In genomic region chr7:4693152-4693551, GRCh38 we compare ENCODE assay signal across 24 cellular contexts. TPM values are rescaled to one million over a fixed set of nuclear protein-coding genes. Genes with fewer than 3 reads are reported as not detected.
A peak's percentile ranks its signal among the peaks of the same experiment; 100 is the strongest.
DNase-seq lines count a peak whose midpoint lies in the region; ATAC-seq, FAIRE-seq and TF ChIP-seq lines count a peak whose summit lies in the region.
"Had no signal": no experiment of that assay in that cellular context is flagged by ENCODE, and none has a peak within 500 bp of the region (broad histone marks: within the 10 kb centered on the region; RNA-seq: fewer than 3 reads in every experiment).

No MANE protein-coding gene starts in this region.

- no peaks in the 10 kb centered on the region for H3K27me3 ChIP-seq in adrenal gland
- H3K27me3 ChIP-seq in pancreas = no peaks in the 10 kb centered on the region
- H3K27me3 ChIP-seq: cardiac muscle cell, dorsolateral prefrontal cortex had no signal

- H3K4me3 ChIP-seq in adrenal gland (no peak overlapping the region), pancreas (no peak overlapping the region), urinary bladder (ENCODE audit: low read depth, low read length) (no peak overlapping the region)
- H3K4me3 ChIP-seq: cardiac muscle cell, GM12878 had no signal

- DNase-seq in activated T-cell treated with anti-CD3 and anti-CD28 coated beads, Interleukin-2, amount 50 U/mL, for 24 hours = no peak
- DNase-seq in activated T-cell treated with anti-CD3 and anti-CD28 coated beads for 4 hours (no peak), adrenal gland (no peak), pancreas (no peak), SIG-M5 treated with dmso at 0.1 percent for 504 hours (lab: John Stamatoyannopoulos, UW; ENCODE audit: unreplicated experiment) (no peak)
- DNase-seq in stimulated activated CD4-positive, alpha-beta T cell treated with anti-CD3 and anti-CD28 coated beads, Interleukin-1b, Interleukin-23, amount 100 ng/mL, for 48 hours = no peak
- DNase-seq: activated CD4-positive, alpha-beta T cell treated with anti-CD3 and anti-CD28 coated beads for 36 hours; activated effector memory CD4-positive, alpha-beta T cell treated with anti-CD3 and anti-CD28 coated beads, Interleukin-2, amount 50 U/mL, for 16 hours; dorsolateral prefrontal cortex; GF-D8; MM.1S; naive B cell; NCI-H2227 treated with DMSO at 0.1 percent for 48 hours; NCI-H82; SK-N-SH; T1000 had no signal

- peak; percentile 34 for FAIRE-seq in pancreas (lab: Jason Lieb, UNC)
- FAIRE-seq: GM12878 had no signal

- no peak for ATAC-seq in pancreas
- no peak for ATAC-seq in HG02759 (IDR thresholded peaks at IDR 0.05; ENCODE audit: unreplicated experiment)
- ATAC-seq: activated CD4-positive, alpha-beta T cell treated with anti-CD3 and anti-CD28 coated beads for 36 hours; GM12878; HCT116 had no signal

- peak overlapping the region; percentile 79 for H3K27ac Mint-ChIP-seq in activated T-cell treated with anti-CD3 and anti-CD28 coated beads, Interleukin-2, amount 50 U/mL, for 24 hours
- H3K27ac Mint-ChIP-seq: activated CD4-positive, alpha-beta T cell treated with anti-CD3 and anti-CD28 coated beads for 36 hours; IgD-negative memory B cell had no signal

- H3K36me3 ChIP-seq in adrenal gland (replicated peaks in 1 of 2) (no peaks in the 10 kb centered on the region), pancreas (no peaks in the 10 kb centered on the region), urinary bladder (ENCODE audit: insufficient read depth) (no peaks in the 10 kb centered on the region)
- H3K36me3 ChIP-seq: cardiac muscle cell had no signal

- H3K27ac ChIP-seq in adrenal gland (peak overlapping the region; percentile 22 to 94 (median 90)), pancreas (no peak overlapping the region), urinary bladder (ENCODE audit: low read depth) (peak overlapping the region; percentile 47)
- H3K27ac ChIP-seq: 22Rv1, cardiac muscle cell, HL-60 had no signal

- no peaks in the 10 kb centered on the region for H3K27me3 Mint-ChIP-seq in activated T-cell treated with anti-CD3 and anti-CD28 coated beads, Interleukin-2, amount 50 U/mL, for 24 hours
- H3K27me3 Mint-ChIP-seq: activated CD4-positive, alpha-beta T cell treated with anti-CD3 and anti-CD28 coated beads for 36 hours; IgD-negative memory B cell; naive B cell had no signal

- intact Hi-C loops in adrenal gland (cut with DNase I) (no loop called here), pancreas (cut with DNase I) (no loop called here)

- no peaks in the 10 kb centered on the region for H3K9me3 ChIP-seq in adrenal gland (replicated peaks in 1 of 3)
- H3K9me3 ChIP-seq in pancreas = no peaks in the 10 kb centered on the region
- H3K9me3 ChIP-seq: SK-N-SH had no signal

- TF ChIP-seq POLR2A in adrenal gland (IDR thresholded peaks at IDR 0.05) = no peak

- peaks cover 66% of the 10 kb centered on the region for H3K4me1 Mint-ChIP-seq in activated T-cell treated with anti-CD3 and anti-CD28 coated beads, Interleukin-2, amount 50 U/mL, for 24 hours (ENCODE audit: low read depth)

- whole genome bisulfite sequencing in adrenal gland, 4 donors = 49 to 78% (median 56%) methylated on average over 2 of the region's 2 CpGs
- 84 to 88% methylated on average over 2 of the region's 2 CpGs for WGBS in pancreas, 2 donors
- 67% methylated on average over 2 of the region's 2 CpGs for WGBS in urinary bladder

- no peak overlapping the region for H3K4me3 Mint-ChIP-seq in activated T-cell treated with anti-CD3 and anti-CD28 coated beads, Interleukin-2, amount 50 U/mL, for 24 hours
- H3K4me3 Mint-ChIP-seq: activated CD4-positive, alpha-beta T cell treated with anti-CD3 and anti-CD28 coated beads for 36 hours had no signal

- H3K4me1 ChIP-seq in adrenal gland (replicated peaks in 1 of 2) (peaks cover 54 to 70% of the 10 kb centered on the region in 2 donors), pancreas (no peaks in the 10 kb centered on the region), urinary bladder (ENCODE audit: insufficient read depth) (no peaks in the 10 kb centered on the region)

- TF ChIP-seq CTCF in adrenal gland (IDR thresholded peaks at IDR 0.05) = no peak
- no peak for TF ChIP-seq CTCF in pancreas (IDR thresholded peaks at IDR 0.05)

- peaks cover 37% of the 10 kb centered on the region for H3K36me3 Mint-ChIP-seq in activated T-cell treated with anti-CD3 and anti-CD28 coated beads, Interleukin-2, amount 50 U/mL, for 24 hours (ENCODE audit: low read depth)
- H3K36me3 Mint-ChIP-seq: IgD-negative memory B cell, naive B cell had no signal

- no peaks in the 10 kb centered on the region for H3K9me3 Mint-ChIP-seq in activated T-cell treated with anti-CD3 and anti-CD28 coated beads, Interleukin-2, amount 50 U/mL, for 24 hours
- H3K9me3 Mint-ChIP-seq: IgD-negative memory B cell, naive B cell had no signal

RNA-seq across cellular contexts. Expression of gene FOXK1, which starts 11.1 kb away (rescaled TPM):
- total RNA-seq in adrenal gland = 10 to 100 TPM; 28.4 to 63.1 (median 42.5) TPM
- 10 to 100 TPM in 1 of 3 donors, 1 to 10 TPM in 2; 4.8 to 21.3 (median 9.0) TPM for polyA plus RNA-seq in adrenal gland
- 10 to 100 TPM; 13.8 to 20.6 (median 17.3) TPM for total RNA-seq in pancreas
- polyA plus RNA-seq in pancreas = 1 to 10 TPM; 3.9 to 8.9 TPM
- 22.2 TPM for total RNA-seq in urinary bladder
- polyA plus RNA-seq in urinary bladder = 8.1 TPM

Comparison
In these comparisons a context has a peak if more than half of its experiments do, and no peak if none do; other contexts are left out.
1. H3K27ac ChIP-seq: peak in adrenal gland (5 of 5) and urinary bladder (single experiment); none in pancreas (0 of 4).